Comparison of ENCODE assay signal across 28 cellular contexts in genomic region chr17:44022246-44022645, GRCh38.
"Had no signal": no experiment of that assay in that cellular context is flagged by ENCODE, and none has a peak within 500 bp of the region (broad histone marks: within the 10 kb centered on the region; RNA-seq: fewer than 3 reads in every experiment).

No MANE protein-coding gene starts in this region.

- H3K27ac Mint-ChIP-seq: activated CD4-positive, alpha-beta memory T cell treated with anti-CD3 and anti-CD28 coated beads, Interleukin-2, amount 10 ng/mL, durations not matched to agents 7 days and 5 days; activated CD4-positive, alpha-beta T cell treated with anti-CD3 and anti-CD28 coated beads for 36 hours; activated naive CD4-positive, alpha-beta T cell treated with anti-CD3 and anti-CD28 coated beads for 36 hours; activated naive CD8-positive, alpha-beta T cell; activated T-helper 17 cell treated with anti-CD3 and anti-CD28 coated beads, Interleukin-2, amount 50 U/mL, for 72 hours; T-cell had no signal

- H3K9me3 Mint-ChIP-seq: activated CD4-positive, alpha-beta memory T cell treated with anti-CD3 and anti-CD28 coated beads, Interleukin-2, amount 10 ng/mL, durations not matched to agents 7 days and 5 days; activated naive CD4-positive, alpha-beta T cell treated with anti-CD3 and anti-CD28 coated beads for 36 hours; activated T-helper 17 cell treated with anti-CD3 and anti-CD28 coated beads, Interleukin-2, amount 50 U/mL, for 72 hours; T-cell had no signal

- H3K36me3 Mint-ChIP-seq: activated naive CD8-positive, alpha-beta T cell; T-cell had no signal

- DNase-seq: activated CD4-positive, alpha-beta memory T cell treated with anti-CD3 and anti-CD28 coated beads, Interleukin-2, amount 10 ng/mL, durations not matched to agents 7 days and 5 days; activated CD4-positive, alpha-beta T cell treated with anti-CD3 and anti-CD28 coated beads for 36 hours; activated CD4-positive, alpha-beta T cell treated with anti-CD3 and anti-CD28 coated beads, Interleukin-2, amount 50 U/mL, for 1 hour; activated gamma-delta T cell; activated naive CD4-positive, alpha-beta T cell treated with anti-CD3 and anti-CD28 coated beads for 36 hours; activated T-cell treated with anti-CD3 and anti-CD28 coated beads for 4 hours; activated T-cell treated with anti-CD3 and anti-CD28 coated beads, Interleukin-2, amount 50 U/mL, for 48 hours; amygdala; cerebellar nuclear complex; KG1; NCI-H1092 treated with DMSO at 0.1 percent for 48 hours; NCI-H1417 treated with DMSO at 0.1 percent for 48 hours; NCI-H1694 treated with DMSO at 0.1 percent for 48 hours; NCI-H2029 treated with DMSO at 0.1 percent for 48 hours; NCI-H2171; NCI-H345; NCI-H510A; NCI-H526 treated with DMSO at 0.1 percent for 48 hours; OCI-M1; RPMI8226; T-cell; T-helper 2 cell; T1000 had no signal

- H3K4me3 ChIP-seq: SK-N-MC had no signal

- H3K4me3 Mint-ChIP-seq: activated CD4-positive, alpha-beta memory T cell treated with anti-CD3 and anti-CD28 coated beads, Interleukin-2, amount 10 ng/mL, durations not matched to agents 7 days and 5 days; activated CD4-positive, alpha-beta T cell treated with anti-CD3 and anti-CD28 coated beads for 36 hours; activated naive CD4-positive, alpha-beta T cell treated with anti-CD3 and anti-CD28 coated beads for 36 hours; activated naive CD8-positive, alpha-beta T cell; activated T-helper 17 cell treated with anti-CD3 and anti-CD28 coated beads, Interleukin-2, amount 50 U/mL, for 72 hours; T-cell had no signal

- ATAC-seq: activated CD4-positive, alpha-beta T cell treated with anti-CD3 and anti-CD28 coated beads for 36 hours; activated T-helper 17 cell treated with anti-CD3 and anti-CD28 coated beads, Interleukin-2, amount 50 U/mL, for 72 hours; Panc1; Right ventricle myocardium inferior; T-cell had no signal

- H3K4me1 Mint-ChIP-seq: activated CD4-positive, alpha-beta memory T cell treated with anti-CD3 and anti-CD28 coated beads, Interleukin-2, amount 10 ng/mL, durations not matched to agents 7 days and 5 days; activated CD4-positive, alpha-beta T cell treated with anti-CD3 and anti-CD28 coated beads for 36 hours; activated T-helper 17 cell treated with anti-CD3 and anti-CD28 coated beads, Interleukin-2, amount 50 U/mL, for 72 hours; T-cell had no signal

- H3K27ac ChIP-seq: SK-N-MC had no signal

- H3K27me3 Mint-ChIP-seq: activated CD4-positive, alpha-beta memory T cell treated with anti-CD3 and anti-CD28 coated beads, Interleukin-2, amount 10 ng/mL, durations not matched to agents 7 days and 5 days; activated CD4-positive, alpha-beta T cell treated with anti-CD3 and anti-CD28 coated beads for 36 hours; activated naive CD8-positive, alpha-beta T cell; activated T-helper 17 cell treated with anti-CD3 and anti-CD28 coated beads, Interleukin-2, amount 50 U/mL, for 72 hours; T-cell had no signal
